In genomic region chr1:57162607-57163235, GRCh38 we compare ENCODE assay signal across 21 cellular contexts.
DNase-seq lines count a peak whose midpoint lies in the region; ATAC-seq, FAIRE-seq and TF ChIP-seq lines count a peak whose summit lies in the region.
"Had no signal": no experiment of that assay in that cellular context is flagged by ENCODE, and none has a peak within 500 bp of the region (broad histone marks: within the 10 kb centered on the region; RNA-seq: fewer than 3 reads in every experiment).

No MANE protein-coding gene starts in this region.

- no peak overlapping the region for H3K4ac ChIP-seq in trophoblast cell (ENCODE audit: low read depth, low read length)

- no peak overlapping the region for H4K91ac ChIP-seq in trophoblast cell (ENCODE audit: low read depth, low read length)

- no peak overlapping the region for H3K9ac ChIP-seq in trophoblast cell (ENCODE audit: low read length)
- H3K9ac ChIP-seq: neural progenitor cell had no signal

- intact Hi-C loops in heart right ventricle (cut with DNase I) (no loop called here), pancreas (cut with DNase I) (no loop called here)

- peak; percentile 94 for DNase-seq in G401 (ENCODE audit: low spot score)
- peak; percentile 50 for DNase-seq in astrocyte of the hippocampus (ENCODE audit: low read depth, low spot score)
- peak; percentile 24 to 41 for DNase-seq in heart right ventricle
- DNase-seq in pancreas = peak in 2 of 6 donors; percentile 6 to 11
- DNase-seq in NCI-H2107 treated with DMSO at 0.1 percent for 48 hours (lab: John Stamatoyannopoulos, UW; ENCODE audit: unreplicated experiment) = no peak
- DNase-seq in SKM-1 (lab: John Stamatoyannopoulos, UW; ENCODE audit: unreplicated experiment) = no peak
- no peak for DNase-seq in trophoblast cell
- DNase-seq: activated B cell treated with CpG ODN at 0.5 μM for 24 hours; activated naive CD4-positive, alpha-beta T cell; activated T-cell treated with anti-CD3 and anti-CD28 coated beads for 4 hours; cortex of kidney; DMS79 treated with DMSO at 0.1 percent for 48 hours; KBM-7; kidney glomerular epithelial cell; NCI-H2081 treated with DMSO at 0.1 percent for 48 hours; NCI-H69; SHP77 treated with DMSO at 0.1 percent for 48 hours; T-helper 2 cell; testis had no signal

- FAIRE-seq in pancreas (lab: Jason Lieb, UNC) = no peak

- H3K9me3 ChIP-seq in heart right ventricle = no peaks in the 10 kb centered on the region
- no peaks in the 10 kb centered on the region for H3K9me3 ChIP-seq in pancreas
- H3K9me3 ChIP-seq in trophoblast cell (ENCODE audit: insufficient read depth, low read depth, low read length) = no peaks in the 10 kb centered on the region
- H3K9me3 ChIP-seq: testis had no signal

- no peak overlapping the region for H2BK120ac ChIP-seq in trophoblast cell (ENCODE audit: insufficient read depth, low read length, poor library complexity)

- H4K12ac ChIP-seq in trophoblast cell (ENCODE audit: low read depth, low read length) = no peak overlapping the region

- no peaks in the 10 kb centered on the region for H3K36me3 ChIP-seq in heart right ventricle
- H3K36me3 ChIP-seq in pancreas = no peaks in the 10 kb centered on the region
- H3K36me3 ChIP-seq in trophoblast cell (ENCODE audit: control insufficient read depth in 1 of 2, insufficient read depth in 2 of 2, low read length in 2 of 2) = no peaks in the 10 kb centered on the region
- H3K36me3 ChIP-seq: neural progenitor cell had no signal

- WGBS in heart right ventricle, 2 donors = 62 to 67% methylated on average over 4 of the region's 4 CpGs
- 55 to 58% methylated on average over 4 of the region's 4 CpGs for WGBS in pancreas, 2 donors
- WGBS in trophoblast cell (ENCODE audit: extremely low coverage, insufficient coverage, insufficient read length) = no CpG with 5 or more reads among the region's 4 CpGs

- no peak overlapping the region for H2AFZ ChIP-seq in trophoblast cell (ENCODE audit: insufficient read depth, low read length, poor library complexity)
- H2AFZ ChIP-seq: neural progenitor cell had no signal

- ATAC-seq in heart right ventricle (peak in 5 of 8 donors; percentile 61 to 95 (median 80)), pancreas (peak in 3 of 4 donors; percentile 23 to 77 (median 60)), HG03565 (IDR thresholded peaks at IDR 0.05; ENCODE audit: unreplicated experiment) (no peak)

- H3K18ac ChIP-seq in trophoblast cell (ENCODE audit: low read length) = no peak overlapping the region

- no peak overlapping the region for H2BK12ac ChIP-seq in trophoblast cell (ENCODE audit: low read length)

- H3K4me3 ChIP-seq in heart right ventricle = no peak overlapping the region
- H3K4me3 ChIP-seq in pancreas = no peak overlapping the region
- H3K4me3 ChIP-seq in trophoblast cell (ENCODE audit: low read depth, low read length) = no peak overlapping the region
- H3K4me3 ChIP-seq: neural progenitor cell, testis had no signal

- in situ Hi-C loops in G401 (cut with HindIII; ENCODE audit: low sequenced_read_pairs) = no loop called here

- peaks cover 0 to 19% (median 7%) of the 10 kb centered on the region in 9 donors for H3K4me1 ChIP-seq in heart right ventricle
- no peaks in the 10 kb centered on the region for H3K4me1 ChIP-seq in pancreas
- H3K4me1 ChIP-seq in trophoblast cell (ENCODE audit: control insufficient read depth in 1 of 2, insufficient read depth in 2 of 2, low read length in 2 of 2) = no peaks in the 10 kb centered on the region
- H3K4me1 ChIP-seq: testis had no signal

- no peak overlapping the region for H3K14ac ChIP-seq in trophoblast cell (ENCODE audit: low read length)

- H3K79me2 ChIP-seq in trophoblast cell (ENCODE audit: control insufficient read depth, insufficient read depth, low read length, poor library complexity) = no peaks in the 10 kb centered on the region

- H2AK5ac ChIP-seq in trophoblast cell (ENCODE audit: low read length) = no peak overlapping the region

- no peak for TF ChIP-seq CTCF in heart right ventricle (IDR thresholded peaks at IDR 0.05)
- no peak for TF ChIP-seq CTCF in pancreas (IDR thresholded peaks at IDR 0.05)

- no peak overlapping the region for H2BK5ac ChIP-seq in trophoblast cell (ENCODE audit: low read depth, low read length, poor library complexity)

- no peak overlapping the region for H3K23ac ChIP-seq in trophoblast cell (ENCODE audit: low read length)

- H3K27me3 ChIP-seq in heart right ventricle = no peaks in the 10 kb centered on the region
- no peaks in the 10 kb centered on the region for H3K27me3 ChIP-seq in pancreas
- H3K27me3 ChIP-seq in trophoblast cell (ENCODE audit: insufficient read depth, low read length) = no peaks in the 10 kb centered on the region
- H3K27me3 ChIP-seq: neural progenitor cell, testis had no signal

- H3K4me2 ChIP-seq in trophoblast cell (ENCODE audit: low read length) = no peak overlapping the region
- H3K4me2 ChIP-seq: neural progenitor cell had no signal

- H3K79me1 ChIP-seq in trophoblast cell (ENCODE audit: low read length) = no peaks in the 10 kb centered on the region

- H3K27ac ChIP-seq in heart right ventricle (peak overlapping the region in 1 of 10 donors; percentile 28), pancreas (peak overlapping the region in 2 of 4 donors; percentile 37 to 42), trophoblast cell (ENCODE audit: low read depth, low read length) (no peak overlapping the region)
- H3K27ac ChIP-seq: neural progenitor cell, testis had no signal

- H4K8ac ChIP-seq in trophoblast cell (ENCODE audit: low read depth, low read length) = no peak overlapping the region

Comparison
In these comparisons a context has a peak if more than half of its experiments do, and no peak if none do; other contexts are left out.
1. DNase-seq: peak in G401 (single experiment), astrocyte of the hippocampus (single experiment) and heart right ventricle (2 of 2); none in NCI-H2107 treated with DMSO at 0.1 percent for 48 hours (single experiment), SKM-1 (single experiment) and trophoblast cell (0 of 2).